Comparison of ENCODE assay signal across 18 cellular contexts in genomic region chr5:153699035-153699434, GRCh38.
"Had no signal": no experiment of that assay in that cellular context is flagged by ENCODE, and none has a peak within 500 bp of the region (broad histone marks: within the 10 kb centered on the region; RNA-seq: fewer than 3 reads in every experiment).

No MANE protein-coding gene starts in this region.

- H3K4me3 ChIP-seq: left ventricle myocardium inferior, tibial artery, uterus had no signal

- H3K27ac ChIP-seq: left ventricle myocardium inferior, tibial artery, uterus had no signal

- ATAC-seq: activated CD4-positive, CD25-positive, alpha-beta regulatory T cell treated with anti-CD3 and anti-CD28 coated beads, Interleukin-2, amount 50 U/mL, for 24 hours; natural killer cell; stimulated activated naive B cell treated with anti-CD40 and anti-IgM and Interleukin-4, amounts not matched to agents 10 μg/mL and 1 μg/mL and 100 μg/mL, for 72 hours had no signal

- H3K36me3 Mint-ChIP-seq: activated naive CD8-positive, alpha-beta T cell treated with anti-CD3 and anti-CD28 coated beads, Interleukin-2, amount 10 ng/mL, durations not matched to agents 7 days and 5 days; memory B cell; natural killer cell; stimulated activated naive B cell treated with anti-CD40 and anti-IgM and Interleukin-4, amounts not matched to agents 10 μg/mL and 1 μg/mL and 100 μg/mL, for 72 hours had no signal

- H3K4me1 Mint-ChIP-seq: activated naive CD8-positive, alpha-beta T cell treated with anti-CD3 and anti-CD28 coated beads, Interleukin-2, amount 10 ng/mL, durations not matched to agents 7 days and 5 days; memory B cell; natural killer cell; stimulated activated naive B cell treated with anti-CD40 and anti-IgM and Interleukin-4, amounts not matched to agents 10 μg/mL and 1 μg/mL and 100 μg/mL, for 72 hours had no signal

- H3K36me3 ChIP-seq: left ventricle myocardium inferior, tibial artery, uterus had no signal

- H3K27me3 ChIP-seq: tibial artery, uterus had no signal

- H3K27ac Mint-ChIP-seq: activated naive CD8-positive, alpha-beta T cell treated with anti-CD3 and anti-CD28 coated beads, Interleukin-2, amount 10 ng/mL, durations not matched to agents 7 days and 5 days; dendritic cell treated with granulocyte-macrophage colony-stimulating factor and Interleukin-4, amounts not matched to agents 40 ng/mL and 50 ng/mL, for 4 days; memory B cell; natural killer cell; stimulated activated naive B cell treated with anti-CD40 and anti-IgM and Interleukin-4, amounts not matched to agents 10 μg/mL and 1 μg/mL and 100 μg/mL, for 72 hours; T-helper 2 cell treated with Interferon-gamma antibody and Interleukin-4, amounts not matched to agents 5 μg/mL and 100 μg/mL, for 36 hours had no signal

- H3K9me3 ChIP-seq: left ventricle myocardium inferior, tibial artery, uterus had no signal

- H3K4me1 ChIP-seq: left ventricle myocardium inferior, tibial artery, uterus had no signal

- H3K4me3 Mint-ChIP-seq: activated naive CD8-positive, alpha-beta T cell treated with anti-CD3 and anti-CD28 coated beads, Interleukin-2, amount 10 ng/mL, durations not matched to agents 7 days and 5 days; dendritic cell treated with granulocyte-macrophage colony-stimulating factor and Interleukin-4, amounts not matched to agents 40 ng/mL and 50 ng/mL, for 4 days; memory B cell; natural killer cell; stimulated activated naive B cell treated with anti-CD40 and anti-IgM and Interleukin-4, amounts not matched to agents 10 μg/mL and 1 μg/mL and 100 μg/mL, for 72 hours; T-helper 2 cell treated with Interferon-gamma antibody and Interleukin-4, amounts not matched to agents 5 μg/mL and 100 μg/mL, for 36 hours had no signal

- DNase-seq: activated CD4-positive, alpha-beta T cell treated with anti-CD3 and anti-CD28 coated beads, Interleukin-2, amount 50 U/mL, for 1 hour; activated CD8-positive, alpha-beta memory T cell treated with anti-CD3 and anti-CD28 coated beads for 24 hours; activated naive CD4-positive, alpha-beta T cell; activated naive CD8-positive, alpha-beta T cell treated with anti-CD3 and anti-CD28 coated beads, Interleukin-2, amount 10 ng/mL, durations not matched to agents 7 days and 5 days; cerebellar nuclear complex; effector memory CD4-positive, alpha-beta T cell; left ventricle myocardium inferior; natural killer cell; posterior cingulate gyrus; retina; stimulated activated CD4-positive, alpha-beta T cell treated with anti-CD3 and anti-CD28 coated beads, Interleukin-2, amount 100 ng/mL, for 48 hours; stimulated activated naive B cell treated with anti-CD40 and anti-IgM and Interleukin-4, amounts not matched to agents 10 μg/mL and 1 μg/mL and 100 μg/mL, for 72 hours; tibial artery; uterus had no signal

- H3K27me3 Mint-ChIP-seq: activated naive CD8-positive, alpha-beta T cell treated with anti-CD3 and anti-CD28 coated beads, Interleukin-2, amount 10 ng/mL, durations not matched to agents 7 days and 5 days; dendritic cell treated with granulocyte-macrophage colony-stimulating factor and Interleukin-4, amounts not matched to agents 40 ng/mL and 50 ng/mL, for 4 days; stimulated activated naive B cell treated with anti-CD40 and anti-IgM and Interleukin-4, amounts not matched to agents 10 μg/mL and 1 μg/mL and 100 μg/mL, for 72 hours had no signal
